In the genomic region with DNA sequence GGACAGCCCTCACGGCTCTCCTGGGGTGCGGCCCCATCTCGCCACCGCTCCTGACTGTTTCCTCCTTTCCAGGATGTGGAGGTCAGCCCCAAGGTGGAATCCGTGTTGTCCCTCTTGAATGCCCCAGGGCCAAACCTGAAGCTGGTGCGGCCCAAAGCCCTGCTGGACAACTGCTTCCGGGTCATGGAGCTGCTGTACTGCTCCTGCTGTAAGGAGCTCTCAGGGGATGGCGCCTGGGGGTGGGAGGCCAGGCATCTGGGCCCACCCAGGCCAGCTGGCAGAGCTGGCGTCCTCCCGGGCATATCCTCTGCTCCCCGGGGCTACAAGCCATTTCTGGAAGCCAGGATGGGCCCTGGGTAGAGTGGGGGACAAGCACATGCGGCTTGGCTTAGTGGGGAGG, we compare ENCODE assay signal across 20 cellular contexts. TPM values are rescaled to one million over a fixed set of nuclear protein-coding genes. Genes with fewer than 3 reads are reported as not detected.
"Had no signal": no experiment of that assay in that cellular context is flagged by ENCODE, and none has a peak within 500 bp of the region (broad histone marks: within the 10 kb centered on the region; RNA-seq: fewer than 3 reads in every experiment).

No MANE protein-coding gene starts in this region.

- H3K4me1 Mint-ChIP-seq: activated naive CD4-positive, alpha-beta T cell treated with anti-CD3 and anti-CD28 coated beads, Interleukin-2, amount 50 U/mL, for 24 hours had no signal

- H3K4me3 Mint-ChIP-seq: activated naive CD4-positive, alpha-beta T cell treated with anti-CD3 and anti-CD28 coated beads, Interleukin-2, amount 50 U/mL, for 24 hours had no signal

- DNase-seq: activated CD4-positive, alpha-beta T cell treated with anti-CD3 and anti-CD28 coated beads, Interleukin-2, amount 50 U/mL, for 4 hours; activated gamma-delta T cell; gastrocnemius medialis; heart left ventricle; kidney; left lung; mammary epithelial cell; small intestine; stimulated activated CD4-positive, alpha-beta T cell treated with anti-CD3 and anti-CD28 coated beads, Interleukin-4, amount 100 ng/mL, for 1 hour; stomach; trophoblast cell had no signal

- H3K27ac Mint-ChIP-seq: activated naive CD4-positive, alpha-beta T cell treated with anti-CD3 and anti-CD28 coated beads, Interleukin-2, amount 50 U/mL, for 24 hours had no signal

- H3K27ac ChIP-seq: breast epithelium, coronary artery, gastrocnemius medialis, heart left ventricle, left lung, prostate gland, right atrium auricular region, stomach had no signal

- H3K27me3 ChIP-seq: breast epithelium, gastrocnemius medialis, heart left ventricle, left lung, right atrium auricular region, stomach had no signal

- H3K4me1 ChIP-seq: gastrocnemius medialis, left lung, prostate gland had no signal

- H3K36me3 Mint-ChIP-seq: activated naive CD4-positive, alpha-beta T cell treated with anti-CD3 and anti-CD28 coated beads, Interleukin-2, amount 50 U/mL, for 24 hours had no signal

- H3K9me3 ChIP-seq: breast epithelium, gastrocnemius medialis, heart left ventricle, left lung, prostate gland, right atrium auricular region, stomach had no signal

- ATAC-seq: gastrocnemius medialis, left lung had no signal

- H3K9me3 Mint-ChIP-seq: activated naive CD4-positive, alpha-beta T cell treated with anti-CD3 and anti-CD28 coated beads, Interleukin-2, amount 50 U/mL, for 24 hours had no signal

- H3K4me3 ChIP-seq: breast epithelium, coronary artery, gastrocnemius medialis, heart left ventricle, left lung, prostate gland, right atrium auricular region, stomach had no signal

- H3K27me3 Mint-ChIP-seq: activated naive CD4-positive, alpha-beta T cell treated with anti-CD3 and anti-CD28 coated beads, Interleukin-2, amount 50 U/mL, for 24 hours had no signal

- FAIRE-seq: astrocyte, kidney, small intestine, TTC549 had no signal

RNA-seq across cellular contexts. Expression of a gene that starts 13.2 kb away (rescaled TPM):
- total RNA-seq: activated CD8-positive, alpha-beta memory T cell treated with anti-CD3 and anti-CD28 coated beads for 36 hours; T-helper 2 cell treated with Interferon-gamma antibody and Interleukin-4, amounts not matched to agents 100 ng/mL and 5 ng/mL, for 36 hours had no signal
